Comparison of ENCODE assay signal across 1 cellular context in the genomic region with DNA sequence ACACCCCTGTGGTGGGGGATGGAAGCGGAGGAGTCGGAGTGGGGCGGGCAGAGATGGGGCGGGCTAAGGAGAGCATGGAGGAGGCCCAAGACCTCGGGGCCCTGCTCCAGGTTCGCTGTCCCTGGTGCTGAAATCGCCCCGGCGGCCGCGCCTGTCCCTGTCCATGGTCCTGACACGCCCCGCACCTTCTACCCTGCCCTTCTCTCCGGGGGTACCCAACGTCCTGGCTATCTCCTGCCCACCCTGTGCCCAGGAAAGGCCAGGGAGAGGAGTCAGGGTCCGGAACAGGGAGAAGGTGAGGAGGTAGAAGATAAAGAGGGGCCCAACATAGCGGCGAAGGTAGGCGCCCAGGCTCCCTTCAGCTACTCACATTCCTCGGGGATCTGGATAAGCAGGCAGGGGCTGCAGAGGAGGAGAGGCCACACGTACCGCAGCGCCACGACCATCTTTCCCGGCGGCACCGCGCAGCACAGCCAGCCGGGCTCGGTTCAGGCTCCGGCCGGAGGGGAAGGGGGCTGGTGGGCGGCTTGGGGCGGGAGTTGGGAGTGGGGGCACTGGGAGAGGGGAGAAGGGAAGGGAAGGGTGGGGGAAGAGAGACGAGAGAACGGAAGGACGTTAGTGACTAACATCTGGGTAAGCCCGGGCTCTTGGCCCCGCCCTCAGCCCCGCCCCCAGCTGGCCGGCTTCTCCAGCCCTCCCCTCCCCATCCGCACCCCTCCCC.
TF ChIP-seq lines count a peak whose summit lies in the region.

No MANE protein-coding gene starts in this region.

TF ChIP-seq in IMR-90, 13 proteins besides CTCF, POLR2A, EP300 and RAD21 (continued from another document):
- no peak for TF ChIP-seq ELK1 (IDR thresholded peaks at IDR 0.05; ENCODE audit: borderline replicate concordance, low read depth, low read length)
- TF ChIP-seq MAZ (IDR thresholded peaks at IDR 0.05; ENCODE audit: borderline replicate concordance, low read depth, low read length) = no peak
- no peak for TF ChIP-seq RFX5 (IDR thresholded peaks at IDR 0.05; ENCODE audit: low read depth, low read length)
- no peak for TF ChIP-seq SMC3 (IDR thresholded peaks at IDR 0.05; ENCODE audit: low read depth, low read length)
- TF ChIP-seq CHD1 (IDR thresholded peaks at IDR 0.05; ENCODE audit: low read depth, low read length) = no peak
- TF ChIP-seq MAFK (IDR thresholded peaks at IDR 0.05; ENCODE audit: low read depth, low read length) = no peak
- no peak for TF ChIP-seq BHLHE40 (IDR thresholded peaks at IDR 0.05; ENCODE audit: low read depth, low read length)
